Comparison of ENCODE assay signal across 8 cellular contexts in genomic region chr17:68512967-68513474, GRCh38. TPM values are rescaled to one million over a fixed set of nuclear protein-coding genes. Genes with fewer than 3 reads are reported as not detected.
DNase-seq lines count a peak whose midpoint lies in the region; ATAC-seq, FAIRE-seq and TF ChIP-seq lines count a peak whose summit lies in the region.

No MANE protein-coding gene starts in this region.

- peaks cover 55% of the 10 kb centered on the region for H3K36me3 Mint-ChIP-seq in dendritic cell treated with granulocyte-macrophage colony-stimulating factor and Interleukin-4, amounts not matched to agents 40 ng/mL and 50 ng/mL, for 4 days (ENCODE audit: low read depth)

- H3K4me2 ChIP-seq in A549, result peak overlapping the region; percentile 90

- DNase-seq in A549 (ENCODE audit: low read depth in 1 of 2, low spot score in 1 of 2), result peak; percentile 49 to 69
- DNase-seq in Panc1 (ENCODE audit: low read depth, low spot score), result no peak
- peak; percentile 24 to 53 for DNase-seq in lung microvascular endothelial cell (ENCODE audit: low read depth in 2 of 2)
- peak; percentile 24 for DNase-seq in transverse colon

- peaks cover 22% of the 10 kb centered on the region for H3K4me1 ChIP-seq in A549
- peaks cover 7% of the 10 kb centered on the region; the same call in 1 of the 2 replicates for H3K4me1 ChIP-seq in Panc1 (ENCODE audit: control insufficient read depth, insufficient read depth, low read length)
- H3K4me1 ChIP-seq in transverse colon, result peaks cover 14 to 51% (median 28%) of the 10 kb centered on the region in 4 donors

- H3K27ac ChIP-seq in A549 (peak overlapping the region; percentile 95 to 96), Panc1 (ENCODE audit: low read length) (peak overlapping the region; percentile 93), transverse colon (peak overlapping the region; percentile 96 to 99 (median 98))

- H3K9me3 ChIP-seq in A549, result no peaks in the 10 kb centered on the region
- no peaks in the 10 kb centered on the region for H3K9me3 ChIP-seq in Panc1 (ENCODE audit: control insufficient read depth, insufficient read depth, low read depth, low read length)
- no peaks in the 10 kb centered on the region for H3K9me3 ChIP-seq in transverse colon

- no peak for TF ChIP-seq RAD21 in A549 (conservative IDR thresholded peaks at IDR 0.05 in 1 of 2, IDR thresholded peaks at IDR 0.05 in 1 of 2)

- H3K4me3 ChIP-seq in A549 (peak overlapping the region; percentile 80), GM12875 (ENCODE audit: low read depth, low read length) (peak overlapping the region; percentile 84), Panc1 (ENCODE audit: low read depth in 2 of 2, low read length in 2 of 2) (peak overlapping the region; percentile 96 to 97), transverse colon (peak overlapping the region; percentile 92 to 98 (median 94))

- TF ChIP-seq EP300 in A549 (IDR thresholded peaks at IDR 0.05), result no peak
- TF ChIP-seq EP300 in transverse colon (IDR thresholded peaks at IDR 0.05; ENCODE audit: low read depth), result no peak

- H3K36me3 ChIP-seq in Panc1 (ENCODE audit: control insufficient read depth, insufficient read depth, low read length) (peaks cover 28% of the 10 kb centered on the region), transverse colon (peaks cover 0 to 5% (median 0%) of the 10 kb centered on the region in 4 donors)

- no TSS peak for BruUV-seq in Panc1 (replicated peaks; lab: Mats Ljungman, UMichigan)

- in situ Hi-C loops in Panc1 (cut with HindIII; ENCODE audit: low pct_unique_long_range_greater_than_20kb, low sequenced_read_pairs) (no loop called here), transverse colon (cut with MboI; ENCODE audit: low pct_ligation_motif_present in 1 of 4, low pct_unique_long_range_greater_than_20kb in 1 of 4, low sequenced_read_pairs in 3 of 4) (no loop called here)

- CTCF ChIA-PET in A549 (lab: Yijun Ruan, JAX) (interaction anchor here (1.0 to 1.7 kb wide), 4 partner anchors 13 to 312 kb away, joined by 3 to 7 read pairs (median 4); no protein-coding TSS in a partner anchor), Panc1 (lab: Charles Lee) (no interaction called here)

- no peak for TF ChIP-seq POLR2A in A549 (IDR thresholded peaks at IDR 0.05; ENCODE audit: low read length)
- TF ChIP-seq POLR2A in transverse colon (IDR thresholded peaks at IDR 0.05), result no peak

- peaks cover 71% of the 10 kb centered on the region for H3K4me1 Mint-ChIP-seq in dendritic cell treated with granulocyte-macrophage colony-stimulating factor and Interleukin-4, amounts not matched to agents 40 ng/mL and 50 ng/mL, for 4 days (ENCODE audit: low read depth)

- H3K27me3 ChIP-seq in Panc1 (ENCODE audit: control insufficient read depth, insufficient read depth, low read length) (no peaks in the 10 kb centered on the region), transverse colon (no peaks in the 10 kb centered on the region)

- peak overlapping the region; percentile 100 for H3K27ac Mint-ChIP-seq in dendritic cell treated with granulocyte-macrophage colony-stimulating factor and Interleukin-4, amounts not matched to agents 40 ng/mL and 50 ng/mL, for 4 days

- FAIRE-seq in A549 (lab: Jason Lieb, UNC), result no peak

- ATAC-seq in A549 (peak; percentile 12 to 19; a peak in 5 of 6 replicates), Panc1 (peak; percentile 4), GM21529 (IDR thresholded peaks at IDR 0.05; ENCODE audit: unreplicated experiment) (no peak), GM19463 (IDR thresholded peaks at IDR 0.05; ENCODE audit: unreplicated experiment) (no peak)

- peaks cover 8% of the 10 kb centered on the region for H3K9me3 Mint-ChIP-seq in dendritic cell treated with granulocyte-macrophage colony-stimulating factor and Interleukin-4, amounts not matched to agents 40 ng/mL and 50 ng/mL, for 4 days

- no peaks in the 10 kb centered on the region for H3K27me3 Mint-ChIP-seq in dendritic cell treated with granulocyte-macrophage colony-stimulating factor and Interleukin-4, amounts not matched to agents 40 ng/mL and 50 ng/mL, for 4 days

- POLR2A ChIA-PET in A549 (lab: Yijun Ruan, JAX) (interaction anchor here (0.6 to 1.7 kb wide), 5 partner anchors 10 to 247 kb away, joined by 4 to 9 read pairs (median 7); no protein-coding TSS in a partner anchor), Panc1 (lab: Charles Lee) (no interaction called here)

- intact Hi-C loops in Panc1 (cut with micrococcal nuclease; ENCODE audit: unreplicated experiment) (no loop called here), transverse colon (cut with DNase I; ENCODE audit: low total_unique reads) (no loop called here)
- intact Hi-C loops in dendritic cell treated with granulocyte-macrophage colony-stimulating factor and Interleukin-4, amounts not matched to agents 40 ng/mL and 50 ng/mL, for 4 days (cut with micrococcal nuclease), result loop anchor here (2.0 to 5.0 kb wide), 3 partner anchors 14 to 46 kb away; no protein-coding TSS in a partner anchor

- under 1% methylated on average over 20 of the region's 20 CpGs for WGBS in A549 (ENCODE audit: missing lambda C conversion rate)
- 0 to 1% methylated on average over 16 to 20 of the region's 20 CpGs for WGBS in transverse colon (ENCODE audit: low coverage in 1 of 2), 2 donors

- peak overlapping the region; percentile 97 for H3K4me3 Mint-ChIP-seq in dendritic cell treated with granulocyte-macrophage colony-stimulating factor and Interleukin-4, amounts not matched to agents 40 ng/mL and 50 ng/mL, for 4 days

- TF ChIP-seq CTCF in A549 (IDR thresholded peaks at IDR 0.05) (no peak), GM12875 (IDR thresholded peaks at IDR 0.05; ENCODE audit: borderline replicate concordance, insufficient read depth, low read depth, low read length) (no peak), Panc1 (IDR thresholded peaks at IDR 0.05) (no peak), transverse colon (IDR thresholded peaks at IDR 0.05) (no peak)

TF ChIP-seq in A549, 52 proteins besides CTCF, POLR2A, EP300 and RAD21 (continues in another document):
- TF ChIP-seq RFX5 (IDR thresholded peaks at IDR 0.05) (no peak), HDAC2 (IDR thresholded peaks at IDR 0.05) (no peak), NR3C1 (IDR thresholded peaks at IDR 0.05) (no peak), HOXA7 (CRISPR knock-in tag; IDR thresholded peaks at IDR 0.05) (no peak), POLR2AphosphoS2 (conservative IDR thresholded peaks at IDR 0.05; ENCODE audit: low read length) (no peak), CEBPB (IDR thresholded peaks at IDR 0.05) (no peak), PBX3 (IDR thresholded peaks at IDR 0.05) (no peak), TFCP2L1 (CRISPR knock-in tag; IDR thresholded peaks at IDR 0.05) (no peak), TP53 (CRISPR knock-in tag; IDR thresholded peaks at IDR 0.05) (no peak), HEYL (CRISPR knock-in tag; IDR thresholded peaks at IDR 0.05) (no peak), E2F6 (IDR thresholded peaks at IDR 0.05; ENCODE audit: borderline replicate concordance, low read depth) (no peak), JUN (IDR thresholded peaks at IDR 0.05) (no peak), GATA3 (IDR thresholded peaks at IDR 0.05; ENCODE audit: borderline replicate concordance) (no peak), USF2 (IDR thresholded peaks at IDR 0.05) (no peak), CHD2 (IDR thresholded peaks at IDR 0.05; ENCODE audit: low read length, partially characterized antibody) (no peak)

RNA-seq across cellular contexts. Expression of gene PRKAR1A, which starts 0.8 kb away (rescaled TPM):
- polyA plus RNA-seq in A549 (2011; rRNA removed) (244 and 370 TPM in 2 replicates), A549 (2017; fragmentation: RNase III; extraction: RNeasy Plus Mini Kit Qiagen cat#74134 plus additional on column Dnase treatment) (239 to 259 TPM (median 244 TPM) in 3 replicates)
- 109 and 137 TPM in 2 replicates for polyA plus RNA-seq in A549 (2012; cell fraction: cytosol; rRNA removed)
- polyA plus RNA-seq in A549 (2012; cell fraction: nucleus; rRNA removed), result 108 and 114 TPM in 2 replicates
- 386 and 403 TPM in 2 replicates for polyA minus RNA-seq in A549 (2011; rRNA and poly(A)+ RNA removed)
- total RNA-seq in Panc1 (2021; ENCODE audit: unreplicated experiment) (174 TPM), lung microvascular endothelial cell (225 and 352 TPM in 2 replicates), transverse colon (100 to 1,000 TPM in 3 of 4 donors, 10 to 100 TPM in 1; 93.9 to 223 (median 160) TPM)
- polyA plus RNA-seq in Panc1 (2012; ENCODE audit: insufficient read length), result 124 TPM

RNA-seq across cellular contexts. Expression of gene WIPI1, which starts 55.7 kb away (rescaled TPM):
- polyA plus RNA-seq in A549 (2011; rRNA removed) (19.7 and 26.1 TPM in 2 replicates), A549 (2017; fragmentation: RNase III; extraction: RNeasy Plus Mini Kit Qiagen cat#74134 plus additional on column Dnase treatment) (6.9 to 11.6 TPM (median 9.5 TPM) in 3 replicates)
- 5.2 and 6.7 TPM in 2 replicates for polyA plus RNA-seq in A549 (2012; cell fraction: cytosol; rRNA removed)
- 3.3 and 3.4 TPM in 2 replicates for polyA plus RNA-seq in A549 (2012; cell fraction: nucleus; rRNA removed)
- polyA minus RNA-seq in A549 (2011; rRNA and poly(A)+ RNA removed), result 16.2 and 25.9 TPM in 2 replicates
- total RNA-seq in Panc1 (2021; ENCODE audit: unreplicated experiment) (19.8 TPM), lung microvascular endothelial cell (49.5 and 96.8 TPM in 2 replicates), transverse colon (100 to 1,000 TPM in 2 of 4 donors, 10 to 100 TPM in 2; 62.6 to 313 (median 97.1) TPM)
- 28.2 TPM for polyA plus RNA-seq in Panc1 (2012; ENCODE audit: insufficient read length)

Comparison
In these comparisons a context has a peak if more than half of its experiments do, and no peak if none do; other contexts are left out.
1. ATAC-seq: peak in A549 (2 of 2) and Panc1 (single experiment); none in GM21529 (single experiment) and GM19463 (single experiment).
2. Peak in every context shown above with its lines, with median percentiles within 50 percentile points of each other: H3K27ac ChIP-seq and H3K4me3 ChIP-seq.